8 cellular contexts compared by ENCODE assay signal in genomic region chr5:75049581-75050274, GRCh38. TPM values are rescaled to one million over a fixed set of nuclear protein-coding genes. Genes with fewer than 3 reads are reported as not detected.
DNase-seq lines count a peak whose midpoint lies in the region; ATAC-seq and TF ChIP-seq lines count a peak whose summit lies in the region.

No MANE protein-coding gene starts in this region.

- H3K4me1 Mint-ChIP-seq in memory B cell = no peaks in the 10 kb centered on the region

- ATAC-seq in memory B cell (ENCODE audit: low read depth) = peak; percentile 59
- no peak for ATAC-seq in GM18909 (IDR thresholded peaks at IDR 0.05; ENCODE audit: poor library complexity, unreplicated experiment)

- H3K9me3 Mint-ChIP-seq in memory B cell = no peaks in the 10 kb centered on the region

- DNase-seq in NCI-H82 (lab: John Stamatoyannopoulos, UW) (peak; percentile 78), NCI-H82 treated with DMSO at 0.1 percent for 48 hours (lab: John Stamatoyannopoulos, UW; ENCODE audit: unreplicated experiment) (no peak), NCI-H1930 (lab: John Stamatoyannopoulos, UW) (peak; percentile 1 to 8), dorsolateral prefrontal cortex (peak in 1 of 10 donors; percentile 58), memory B cell (ENCODE audit: low spot score in 2 of 2) (peak; percentile 14 to 22)
- peak; percentile 64 to 70 for DNase-seq in activated CD4-positive, alpha-beta T cell treated with anti-CD3 and anti-CD28 coated beads for 4 hours

- no peak overlapping the region for H3K4me3 Mint-ChIP-seq in memory B cell

- H3K4me3 ChIP-seq in dorsolateral prefrontal cortex (peak overlapping the region in 11 of 59 donors; percentile 4 to 91 (median 45)), thymus (ENCODE audit: low read length) (peak overlapping the region; percentile 97)

- no peaks in the 10 kb centered on the region for H3K36me3 Mint-ChIP-seq in memory B cell

- no peaks in the 10 kb centered on the region for H3K27me3 ChIP-seq in dorsolateral prefrontal cortex
- no peaks in the 10 kb centered on the region for H3K27me3 ChIP-seq in thymus (ENCODE audit: control insufficient read depth, insufficient read depth)

- intact Hi-C loops in dorsolateral prefrontal cortex (cut with DNase I) = loop anchor here in 1 of 2 donors (5.0 kb wide), 1 partner anchor 188 kb away; the partner anchor contains the start of gene ANKRD31

- peaks cover 29% of the 10 kb centered on the region for H3K27me3 Mint-ChIP-seq in memory B cell

- H3K4me1 ChIP-seq in thymus (ENCODE audit: control insufficient read depth, insufficient read depth, low read length) = peaks cover 28% of the 10 kb centered on the region

- no peak overlapping the region for H3K27ac Mint-ChIP-seq in memory B cell

- WGBS in thymus = 59% methylated on average over 9 of the region's 9 CpGs

- H3K27ac ChIP-seq in dorsolateral prefrontal cortex = peak overlapping the region in 46 of 59 donors; percentile 5 to 94 (median 46)
- H3K27ac ChIP-seq in thymus (ENCODE audit: low read depth) = peak overlapping the region; percentile 72

- peaks cover 14% of the 10 kb centered on the region for H3K36me3 ChIP-seq in thymus (ENCODE audit: control insufficient read depth, insufficient read depth)

- TF ChIP-seq CTCF in dorsolateral prefrontal cortex (IDR thresholded peaks at IDR 0.05 in 54 of 56, conservative IDR thresholded peaks at IDR 0.05 in 2 of 56; ENCODE audit: low read depth in 1 of 56, partially characterized antibody in 56 of 56) = peak in 54 of 56 donors; percentile 34 to 70 (median 56)

- no peaks in the 10 kb centered on the region for H3K9me3 ChIP-seq in thymus (ENCODE audit: control insufficient read depth)

RNA-seq across cellular contexts. Expression of gene GCNT4, which starts 2.6 kb away (rescaled TPM):
- total RNA-seq in dorsolateral prefrontal cortex = 10 to 100 TPM in 13 of 120 experiments, 1 to 10 TPM in 107; 3.1 to 13.5 (median 7.1) TPM
- 20.7 TPM for polyA plus RNA-seq in thymus
